1 cellular context compared by ENCODE assay signal in genomic region chr11:73464347-73464746, GRCh38.
TF ChIP-seq lines count a peak whose summit lies in the region.

No MANE protein-coding gene starts in this region.

TF ChIP-seq in GM23338, 12 proteins besides CTCF, POLR2A, EP300 and RAD21 (continued from another document):
- TF ChIP-seq NANOG (IDR thresholded peaks at IDR 0.05; ENCODE audit: borderline replicate concordance) = no peak
- TF ChIP-seq STAT1 (IDR thresholded peaks at IDR 0.05; ENCODE audit: unreplicated experiment) = no peak
- no peak for TF ChIP-seq ZNF462 (CRISPR knock-in tag; IDR thresholded peaks at IDR 0.05)
- TF ChIP-seq POLR2AphosphoS5 (IDR thresholded peaks at IDR 0.05; ENCODE audit: low read depth) = no peak
- TF ChIP-seq EZH2phosphoT487 (IDR thresholded peaks at IDR 0.05; ENCODE audit: unreplicated experiment) = no peak
- no peak for TF ChIP-seq EZH2 (IDR thresholded peaks at IDR 0.05; ENCODE audit: low read depth, unreplicated experiment)
- no peak for TF ChIP-seq ZNF331 (CRISPR knock-in tag; IDR thresholded peaks at IDR 0.05; ENCODE audit: low read depth)
- TF ChIP-seq ETS1 (IDR thresholded peaks at IDR 0.05) = no peak
- TF ChIP-seq ZNF114 (CRISPR knock-in tag; IDR thresholded peaks at IDR 0.05) = no peak
TF ChIP-seq in GM23338: peak in this region for 0.
